ENCODE assay signal across 11 cellular contexts in genomic region chr16:25199457-25199856, GRCh38. TPM values are rescaled to one million over a fixed set of nuclear protein-coding genes. Genes with fewer than 3 reads are reported as not detected.
"Had no signal": no experiment of that assay in that cellular context is flagged by ENCODE, and none has a peak within 500 bp of the region (broad histone marks: within the 10 kb centered on the region; RNA-seq: fewer than 3 reads in every experiment).

No MANE protein-coding gene starts in this region.

- H3K27ac Mint-ChIP-seq: GM23338, HFFc6 had no signal

- H3K36me3 ChIP-seq: HAP-1 had no signal

- H3K9me3 ChIP-seq: HAP-1 had no signal

- H3K4me3 ChIP-seq: GM23248, GM23338, HAP-1 had no signal

- H3K9ac ChIP-seq: GM23248 had no signal

- ATAC-seq: GM23338, HCT116 had no signal

- H2AFZ ChIP-seq: GM23248, GM23338 had no signal

- H3K4me2 ChIP-seq: GM23338 had no signal

- H3K4me1 Mint-ChIP-seq: GM23338, H9 had no signal

- H3K9me3 Mint-ChIP-seq: GM23338, H9, HFFc6 had no signal

- H3K27ac ChIP-seq: GM23248 had no signal

- H3K4me1 ChIP-seq: HAP-1 had no signal

- FAIRE-seq: H1, H54 had no signal

- H3K4me3 Mint-ChIP-seq: GM23338, H9, HFFc6 had no signal

- DNase-seq: GM23248, GOT3, H7, H9, HCEC 1CT, HFFc6 had no signal

RNA-seq across cellular contexts. Expression of gene AQP8, which starts 17.3 kb away (rescaled TPM):
- total RNA-seq: GM23248, GM23338, H1, H7, H9, HFFc6 had no signal
- polyA plus RNA-seq: GM23248, GM23338, H1 had no signal
